ENCODE assay signal across 17 cellular contexts in genomic region chr10:98172073-98172472, GRCh38. TPM values are rescaled to one million over a fixed set of nuclear protein-coding genes. Genes with fewer than 3 reads are reported as not detected.
DNase-seq lines count a peak whose midpoint lies in the region; ATAC-seq and TF ChIP-seq lines count a peak whose summit lies in the region.
"Had no signal": no experiment of that assay in that cellular context is flagged by ENCODE, and none has a peak within 500 bp of the region (broad histone marks: within the 10 kb centered on the region; RNA-seq: fewer than 3 reads in every experiment).

No MANE protein-coding gene starts in this region.

- peak overlapping the region; percentile 95 for H3K27ac Mint-ChIP-seq in glutamatergic neuron (ENCODE audit: unreplicated experiment)
- H3K27ac Mint-ChIP-seq: activated CD8-positive, alpha-beta T cell treated with anti-CD3 and anti-CD28 coated beads for 36 hours; activated naive CD8-positive, alpha-beta T cell; endodermal cell had no signal

- ATAC-seq in HG03342 (IDR thresholded peaks at IDR 0.05; ENCODE audit: unreplicated experiment) = no peak
- ATAC-seq: activated CD8-positive, alpha-beta T cell treated with anti-CD3 and anti-CD28 coated beads for 36 hours had no signal

- TF ChIP-seq POLR2A in prostate gland (IDR thresholded peaks at IDR 0.05) = no peak

- 16% methylated on average over 4 of the region's 4 CpGs for WGBS in prostate gland

- no peaks in the 10 kb centered on the region for H3K9me3 Mint-ChIP-seq in glutamatergic neuron (ENCODE audit: unreplicated experiment)
- H3K9me3 Mint-ChIP-seq: activated CD8-positive, alpha-beta T cell treated with anti-CD3 and anti-CD28 coated beads for 36 hours; endodermal cell had no signal

- H3K4me1 ChIP-seq in prostate gland (replicated peaks) (no peaks in the 10 kb centered on the region), SJCRH30 (peaks cover 24% of the 10 kb centered on the region)

- H3K27me3 ChIP-seq in prostate gland (replicated peaks; ENCODE audit: insufficient read depth) (no peaks in the 10 kb centered on the region), SJCRH30 (no peaks in the 10 kb centered on the region)
- H3K27me3 ChIP-seq: gastrocnemius medialis had no signal

- no peaks in the 10 kb centered on the region for H3K36me3 Mint-ChIP-seq in glutamatergic neuron (ENCODE audit: unreplicated experiment)

- H3K4me1 Mint-ChIP-seq in glutamatergic neuron (ENCODE audit: low read depth, unreplicated experiment) = peaks cover 39% of the 10 kb centered on the region

- intact Hi-C loops in prostate gland (cut with DNase I) = no loop called here

- H3K27ac ChIP-seq in prostate gland (no peak overlapping the region), SJCRH30 (no peak overlapping the region)
- H3K27ac ChIP-seq: gastrocnemius medialis had no signal

- H3K36me3 ChIP-seq in prostate gland (no peaks in the 10 kb centered on the region), SJCRH30 (peaks cover 16% of the 10 kb centered on the region)
- H3K36me3 ChIP-seq: gastrocnemius medialis had no signal

- peak; percentile 18 for DNase-seq in EH (ENCODE audit: low read depth)
- peak; percentile 57 for DNase-seq in astrocyte of the hippocampus (ENCODE audit: low read depth, low spot score)
- no peak for DNase-seq in glutamatergic neuron
- peak; percentile 43 for DNase-seq in prostate gland (ENCODE audit: low spot score)
- DNase-seq in NCI-H2171 treated with DMSO at 0.1 percent for 48 hours (lab: John Stamatoyannopoulos, UW) = no peak
- DNase-seq in SJCRH30 = no peak
- no peak for DNase-seq in occipital lobe (lab: John Stamatoyannopoulos, UW)
- DNase-seq: activated CD8-positive, alpha-beta T cell treated with anti-CD3 and anti-CD28 coated beads for 36 hours; COR-L47; endodermal cell; mammary epithelial cell; NCI-H1417 treated with DMSO at 0.1 percent for 48 hours; T-helper 1 cell had no signal

- peaks cover 2% of the 10 kb centered on the region for H3K27me3 Mint-ChIP-seq in glutamatergic neuron (ENCODE audit: unreplicated experiment)
- H3K27me3 Mint-ChIP-seq: activated CD8-positive, alpha-beta T cell treated with anti-CD3 and anti-CD28 coated beads for 36 hours; activated naive CD8-positive, alpha-beta T cell had no signal

- H3K4me3 ChIP-seq in prostate gland = no peak overlapping the region
- H3K4me3 ChIP-seq in SJCRH30 = no peak overlapping the region
- H3K4me3 ChIP-seq: gastrocnemius medialis had no signal

- no peaks in the 10 kb centered on the region for H3K9me3 ChIP-seq in prostate gland
- H3K9me3 ChIP-seq in SJCRH30 (replicated peaks) = no peaks in the 10 kb centered on the region
- H3K9me3 ChIP-seq: gastrocnemius medialis had no signal

- TF ChIP-seq CTCF in glutamatergic neuron (IDR thresholded peaks at IDR 0.05; ENCODE audit: partially characterized antibody, unreplicated experiment) (no peak), prostate gland (IDR thresholded peaks at IDR 0.05) (no peak)

- H3K4me3 Mint-ChIP-seq in glutamatergic neuron (ENCODE audit: unreplicated experiment) = peak overlapping the region; percentile 14
- H3K4me3 Mint-ChIP-seq: activated CD8-positive, alpha-beta T cell treated with anti-CD3 and anti-CD28 coated beads for 36 hours; activated naive CD8-positive, alpha-beta T cell; endodermal cell; nephron had no signal

RNA-seq across cellular contexts. Expression of gene R3HCC1L, which starts 37.6 kb away (rescaled TPM):
- total RNA-seq in glutamatergic neuron (ENCODE audit: unreplicated experiment) (13.6 TPM), prostate gland (10 to 100 TPM; 14.2 to 26.0 TPM), occipital lobe (17.3 TPM)
- total RNA-seq in SJCRH30 (2014; rRNA removed; shearing (Covaris generic)) = 28.7 and 30.6 TPM in 2 replicates

Comparison
In these comparisons a context has a peak if more than half of its experiments do, and no peak if none do; other contexts are left out.
1. DNase-seq: peak in EH (single experiment), astrocyte of the hippocampus (single experiment) and prostate gland (single experiment); none in glutamatergic neuron (single experiment), NCI-H2171 treated with DMSO at 0.1 percent for 48 hours (single experiment), SJCRH30 (0 of 2) and occipital lobe (single experiment).